8 cellular contexts compared by ENCODE assay signal in genomic region chr11:77993902-77994301, GRCh38. TPM values are rescaled to one million over a fixed set of nuclear protein-coding genes. Genes with fewer than 3 reads are reported as not detected.
DNase-seq lines count a peak whose midpoint lies in the region; ATAC-seq, FAIRE-seq and TF ChIP-seq lines count a peak whose summit lies in the region.

No MANE protein-coding gene starts in this region.

- CTCF ChIA-PET in GM12878 (lab: Yijun Ruan, JAX), result interaction anchor here (0.6 to 1.7 kb wide), 7 partner anchors 22 to 949 kb away, joined by 3 to 9 read pairs (median 4); no protein-coding TSS in a partner anchor

- H3K4me2 ChIP-seq in GM12878 (ENCODE audit: control insufficient read depth, insufficient read depth), result peak overlapping the region; percentile 84

- no peaks in the 10 kb centered on the region for H3K27me3 Mint-ChIP-seq in memory B cell

- RAD21 ChIA-PET in GM12878 (lab: Charles Lee; ENCODE audit: unreplicated experiment), result interaction anchor here (0.6 to 1.9 kb wide), 4 partner anchors 14 to 174 kb away, joined by 3 to 14 read pairs (median 4); no protein-coding TSS in a partner anchor

- TF ChIP-seq CTCF in right atrium auricular region (IDR thresholded peaks at IDR 0.05) (no peak), GM12878 (IDR thresholded peaks at IDR 0.05 in 2 of 3, conservative IDR thresholded peaks at IDR 0.05 in 1 of 3; ENCODE audit: control insufficient read depth in 2 of 3, extremely low read depth in 1 of 3, insufficient read depth in 1 of 3, low read depth in 3 of 3, low read length in 3 of 3) (no peak), vagina (IDR thresholded peaks at IDR 0.05) (no peak)

- peak overlapping the region; percentile 92 for H3K4me3 Mint-ChIP-seq in memory B cell

- no peak for ATAC-seq in Right ventricle myocardium superior (ENCODE audit: poor library complexity)
- no peak for ATAC-seq in GM12878
- no peak for ATAC-seq in memory B cell (ENCODE audit: low read depth)
- ATAC-seq in HG02759 (IDR thresholded peaks at IDR 0.05; ENCODE audit: unreplicated experiment), result no peak

- WGBS in GM12878 (ENCODE audit: insufficient coverage, insufficient replicate concordance, low lambda C conversion rate, missing lambda C conversion rate), result 9% methylated on average over 11 of the region's 11 CpGs

- H3K27ac ChIP-seq in right atrium auricular region (peak overlapping the region; percentile 78 to 87), GM12878 (ENCODE audit: control insufficient read depth, insufficient read depth) (peak overlapping the region; percentile 70), vagina (peak overlapping the region; percentile 85)

- no peak for FAIRE-seq in GM12878 (lab: Jason Lieb, UNC)

- DNase-seq in right atrium auricular region (ENCODE audit: low spot score) (no peak), Right ventricle myocardium superior (no peak), GM12878 (ENCODE audit: low read depth, low spot score) (no peak), memory B cell (ENCODE audit: low spot score in 2 of 2) (no peak), vagina (ENCODE audit: extremely low spot score in 2 of 2) (no peak), NCI-H524 treated with DMSO at 0.1 percent for 48 hours (lab: John Stamatoyannopoulos, UW) (no peak), cortex of kidney (lab: John Stamatoyannopoulos, UW) (no peak)

- peaks cover 4% of the 10 kb centered on the region for H3K36me3 Mint-ChIP-seq in memory B cell

- peak overlapping the region; percentile 97 for H3K27ac Mint-ChIP-seq in memory B cell

- BruUV-seq in GM12878 (replicated peaks; lab: Mats Ljungman, UMichigan), result no TSS peak

- TF ChIP-seq POLR2A in GM12878 (IDR thresholded peaks at IDR 0.05; ENCODE audit: low read depth, low read length) (no peak), vagina (IDR thresholded peaks at IDR 0.05) (no peak)

- H3K4me1 ChIP-seq in right atrium auricular region (peaks cover 0 to 20% of the 10 kb centered on the region in 2 donors), GM12878 (ENCODE audit: control insufficient read depth, insufficient read depth, low read length) (peaks cover 3% of the 10 kb centered on the region; the same call in 1 of the 2 replicates), vagina (peaks cover 21% of the 10 kb centered on the region)

- peaks cover 16% of the 10 kb centered on the region for H3K4me1 Mint-ChIP-seq in memory B cell

- POLR2A ChIA-PET in GM12878 (lab: Charles Lee), result interaction anchor here (0.8 to 1.3 kb wide), 6 partner anchors 9 to 205 kb away, joined by 3 to 4 read pairs (median 3); partner anchors contain the start of gene NDUFC2

- no peaks in the 10 kb centered on the region for H3K9me3 ChIP-seq in right atrium auricular region
- H3K9me3 ChIP-seq in GM12878 (replicated peaks; ENCODE audit: control insufficient read depth, insufficient read depth, low read length), result no peaks in the 10 kb centered on the region
- H3K9me3 ChIP-seq in vagina, result no peaks in the 10 kb centered on the region

- TF ChIP-seq EP300 in GM12878 (IDR thresholded peaks at IDR 0.05; ENCODE audit: borderline replicate concordance in 1 of 2, control insufficient read depth in 1 of 2, low read depth in 2 of 2, low read length in 2 of 2), result 0 out of 4 replicates have a peak, but pooled peaks of 1 of the 2 experiments have one; percentile 2

- SMC1A ChIA-PET in GM12878 (lab: Charles Lee; ENCODE audit: uncharacterized antibody, unreplicated experiment), result interaction anchor here (1.4 kb wide), 1 partner anchor 51 kb away, joined by 3 read pairs; no protein-coding TSS in a partner anchor

- intact Hi-C loops in Right ventricle myocardium superior (cut with DNase I), result no loop called here
- intact Hi-C loops in GM12878 (cut with micrococcal nuclease; ENCODE audit: unreplicated experiment), result loop anchor here (2.0 to 10.0 kb wide), 2 partner anchors 173 to 191 kb away; partner anchors contain the start of genes AAMDC, KCTD21, RSF1 and USP35
- intact Hi-C loops in vagina (cut with DNase I), result no loop called here

- H3K79me2 ChIP-seq in GM12878 (ENCODE audit: control insufficient read depth, insufficient read depth, low read length), result peaks cover 20% of the 10 kb centered on the region

- H3K4me3 ChIP-seq in right atrium auricular region, result peak overlapping the region; percentile 55 to 65
- peak overlapping the region; percentile 95 for H3K4me3 ChIP-seq in GM12878
- peak overlapping the region; percentile 66 to 82 for H3K4me3 ChIP-seq in vagina

- H3K27me3 ChIP-seq in right atrium auricular region (no peaks in the 10 kb centered on the region), GM12878 (replicated peaks in 1 of 2; ENCODE audit: control insufficient read depth in 2 of 2, insufficient read depth in 2 of 2, low read length in 1 of 2) (no peaks in the 10 kb centered on the region), vagina (no peaks in the 10 kb centered on the region)

- peak overlapping the region; percentile 90 for H3K9ac ChIP-seq in GM12878 (ENCODE audit: control insufficient read depth, insufficient read depth, low read length)

- TF ChIP-seq RAD21 in GM12878 (IDR thresholded peaks at IDR 0.05; ENCODE audit: insufficient read depth, low read depth, low read length), result no peak

- H3K36me3 ChIP-seq in right atrium auricular region, result peaks cover 5% of the 10 kb centered on the region
- H3K36me3 ChIP-seq in GM12878 (ENCODE audit: control insufficient read depth in 2 of 2, insufficient read depth in 2 of 2, low read length in 1 of 2), result peaks cover 0 to 7% of the 10 kb centered on the region in 2 experiments; a peak in 1 of 4 replicates
- peaks cover 0 to 16% of the 10 kb centered on the region in 2 donors for H3K36me3 ChIP-seq in vagina

- no peaks in the 10 kb centered on the region for H3K9me3 Mint-ChIP-seq in memory B cell

- no peaks in the 10 kb centered on the region for H4K20me1 ChIP-seq in GM12878 (ENCODE audit: control insufficient read depth, insufficient read depth)

- H2AFZ ChIP-seq in GM12878 (ENCODE audit: control insufficient read depth, low read depth, low read length), result peak overlapping the region; percentile 94

- in situ Hi-C loops in GM12878 (cut with MboI), result loop anchor here (5.0 kb wide), 1 partner anchor 177 kb away; no protein-coding TSS in a partner anchor

TF ChIP-seq in GM12878, 131 proteins besides CTCF, POLR2A, EP300 and RAD21 (continues in another document):
- no peak for TF ChIP-seq ZNF24 (IDR thresholded peaks at IDR 0.05)
- TF ChIP-seq BCL11A (IDR thresholded peaks at IDR 0.05; ENCODE audit: low read depth, low read length), result no peak
- TF ChIP-seq JUNB (IDR thresholded peaks at IDR 0.05), result no peak
- TF ChIP-seq SMC3 (IDR thresholded peaks at IDR 0.05; ENCODE audit: borderline replicate concordance, low read length), result no peak
- TF ChIP-seq CHD4 (IDR thresholded peaks at IDR 0.05), result no peak
- TF ChIP-seq CBX3 (IDR thresholded peaks at IDR 0.05; ENCODE audit: borderline replicate concordance, low read depth), result no peak
- TF ChIP-seq EZH2 (IDR thresholded peaks at IDR 0.05; ENCODE audit: borderline replicate concordance, control insufficient read depth, low read depth, low read length), result no peak

RNA-seq across cellular contexts. Expression of gene INTS4, which starts 0.6 kb away (rescaled TPM):
- total RNA-seq in right atrium auricular region (10 to 100 TPM in 1 of 2 donors, 1 to 10 TPM in 1; 9.9 to 12.3 TPM), Right ventricle myocardium superior (19.6 TPM), GM12878 (2014; rRNA removed) (47.7 and 50.5 TPM in 2 replicates), GM12878 (2014; rRNA removed; fragmentation: Illumina TruSeq; extraction: Trizol) (40.2 and 44.4 TPM in 2 replicates), GM12878 (2021) (36.6 and 39.4 TPM in 2 replicates), vagina (41.0 TPM)
- total RNA-seq in GM12878 (2013; cell fraction: nucleolus; rRNA removed), result 260 and 276 TPM in 2 replicates
- polyA plus RNA-seq in GM12878 (2011; ENCODE audit: low read depth), result 29.7 TPM
- polyA plus RNA-seq in GM12878 (2011; rRNA removed) (48.1 and 49.5 TPM in 2 replicates), GM12878 (2014; fragmentation: Illumina TruSeq; extraction: Trizol) (38.6 and 42.1 TPM in 2 replicates), GM12878 (2014; fragmentation: Nextera tagmentation; extraction: Ambion mirVana) (10 to 100 TPM; 20.2 to 24.3 TPM), GM12878 (2014; rRNA removed) (39.4 and 39.9 TPM in 2 replicates), GM12878 (2016; fragmentation: Nextera tagmentation; extraction: Ambion mirVana) (10 to 100 TPM; 40.1 to 41.1 TPM)
- 43.8 and 45.4 TPM in 2 replicates for polyA plus RNA-seq in GM12878 (2011; cell fraction: cytosol; rRNA removed)
- 122 and 160 TPM in 2 replicates for polyA plus RNA-seq in GM12878 (2011; cell fraction: nucleus; rRNA removed)
- 24.9 and 30.7 TPM in 2 replicates for polyA plus RNA-seq in GM12878 (2012)
- 54.5 and 68.2 TPM in 2 replicates for polyA minus RNA-seq in GM12878 (2011; rRNA and poly(A)+ RNA removed)
- polyA minus RNA-seq in GM12878 (2011; cell fraction: cytosol; rRNA and poly(A)+ RNA removed), result 18.7 and 23.8 TPM in 2 replicates
- polyA minus RNA-seq in GM12878 (2011; cell fraction: nucleus; rRNA and poly(A)+ RNA removed), result 54.9 and 75.8 TPM in 2 replicates

RNA-seq across cellular contexts. Expression of gene KCTD14, which starts 29.2 kb away (rescaled TPM):
- total RNA-seq in right atrium auricular region (1 to 10 TPM in 1 of 2 donors, under 1 TPM in 1; 0.59 to 3.6 TPM), Right ventricle myocardium superior (not detected), GM12878 (2014; rRNA removed) (0.51 and 0.54 TPM in 2 replicates), GM12878 (2014; rRNA removed; fragmentation: Illumina TruSeq; extraction: Trizol) (0.41 and 0.45 TPM in 2 replicates), GM12878 (2021) (0.38 and 0.43 TPM in 2 replicates), vagina (2.9 TPM)
- total RNA-seq in GM12878 (2013; cell fraction: nucleolus; rRNA removed), result 0.95 and 1.1 TPM in 2 replicates
- 0.64 TPM for polyA plus RNA-seq in GM12878 (2011; ENCODE audit: low read depth)
- polyA plus RNA-seq in GM12878 (2011; rRNA removed) (0.04 and 0.19 TPM in 2 replicates), GM12878 (2014; fragmentation: Illumina TruSeq; extraction: Trizol) (0.63 and 0.74 TPM in 2 replicates), GM12878 (2014; fragmentation: Nextera tagmentation; extraction: Ambion mirVana) (under 1 TPM; 0.11 to 0.42 TPM), GM12878 (2014; rRNA removed) (0.53 and 0.59 TPM in 2 replicates), GM12878 (2016; fragmentation: Nextera tagmentation; extraction: Ambion mirVana) (under 1 TPM; 0.54 TPM)
- 0.08 TPM in 1 of 2 replicates, not detected in the other for polyA plus RNA-seq in GM12878 (2011; cell fraction: cytosol; rRNA removed)
- polyA plus RNA-seq in GM12878 (2011; cell fraction: nucleus; rRNA removed), result 0.15 TPM in 1 of 2 replicates, not detected in the other
- polyA plus RNA-seq in GM12878 (2012), result 0.51 and 0.77 TPM in 2 replicates
- polyA minus RNA-seq in GM12878 (2011; rRNA and poly(A)+ RNA removed), result not detected in 2 replicates
- polyA minus RNA-seq in GM12878 (2011; cell fraction: cytosol; rRNA and poly(A)+ RNA removed), result not detected in 2 replicates
- polyA minus RNA-seq in GM12878 (2011; cell fraction: nucleus; rRNA and poly(A)+ RNA removed), result not detected in 2 replicates
